ENCODE assay signal across 8 cellular contexts in the genomic region with DNA sequence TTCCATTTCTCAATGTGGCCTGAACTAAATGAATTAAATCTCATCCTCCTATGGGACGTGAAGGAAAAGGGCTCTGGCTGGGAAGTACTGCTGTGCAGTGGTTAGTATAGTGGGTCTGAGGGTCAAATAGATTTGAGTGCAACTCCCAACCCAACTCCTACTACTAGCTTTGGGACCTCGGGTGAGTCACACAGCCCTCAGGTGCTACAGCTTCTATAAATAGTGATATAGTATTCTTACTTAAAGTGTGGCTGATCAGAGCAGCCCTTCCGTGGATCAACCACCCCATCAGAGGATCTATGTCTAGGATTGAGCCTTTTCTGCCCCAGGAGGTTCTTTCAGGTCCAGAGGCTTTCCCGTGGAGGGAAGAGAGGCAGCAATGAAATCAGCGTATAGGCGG. TPM values are rescaled to one million over a fixed set of nuclear protein-coding genes. Genes with fewer than 3 reads are reported as not detected.
A peak's percentile ranks its signal among the peaks of the same experiment; 100 is the strongest.
DNase-seq lines count a peak whose midpoint lies in the region; ATAC-seq and TF ChIP-seq lines count a peak whose summit lies in the region.

No MANE protein-coding gene starts in this region.

- intact Hi-C loops in MCF 10A (cut with micrococcal nuclease): loop anchor here (1.0 to 10.0 kb wide), 6 partner anchors 111 to 689 kb away; no protein-coding TSS in a partner anchor

- no peak for ATAC-seq in stimulated activated naive CD8-positive, alpha-beta T cell treated with anti-CD3 and anti-CD28 coated beads, Interleukin-15, Interleukin-2, amounts not matched to agents 100 U/mL and 50 U/mL, for 24 hours
- ATAC-seq in HG02884 (IDR thresholded peaks at IDR 0.05; ENCODE audit: unreplicated experiment): no peak

- peaks cover 28% of the 10 kb centered on the region for H3K4me1 Mint-ChIP-seq in stimulated activated naive CD8-positive, alpha-beta T cell treated with anti-CD3 and anti-CD28 coated beads, Interleukin-15, Interleukin-2, amounts not matched to agents 100 ng/mL and 50 ng/mL, for 24 hours (ENCODE audit: low read depth)
- H3K4me1 Mint-ChIP-seq in MCF 10A (ENCODE audit: insufficient read depth, unreplicated experiment): peaks cover 36% of the 10 kb centered on the region
- peaks cover 11% of the 10 kb centered on the region for H3K4me1 Mint-ChIP-seq in mesothelial cell of epicardium

- H3K4me3 Mint-ChIP-seq in stimulated activated naive CD8-positive, alpha-beta T cell treated with anti-CD3 and anti-CD28 coated beads, Interleukin-15, Interleukin-2, amounts not matched to agents 100 ng/mL and 50 ng/mL, for 24 hours: peak overlapping the region; percentile 88
- H3K4me3 Mint-ChIP-seq in MCF 10A (ENCODE audit: unreplicated experiment): peak overlapping the region; percentile 88
- peak overlapping the region; percentile 91 for H3K4me3 Mint-ChIP-seq in mesothelial cell of epicardium

- no peak overlapping the region for H3K27ac Mint-ChIP-seq in stimulated activated naive CD8-positive, alpha-beta T cell treated with anti-CD3 and anti-CD28 coated beads, Interleukin-15, Interleukin-2, amounts not matched to agents 100 ng/mL and 50 ng/mL, for 24 hours
- H3K27ac Mint-ChIP-seq in MCF 10A (ENCODE audit: low read depth, unreplicated experiment) (peak overlapping the region; percentile 74), mesothelial cell of epicardium (peak overlapping the region; percentile 89)

- POLR2A ChIA-PET in MCF 10A (lab: Yijun Ruan, JAX): interaction anchor here (0.6 to 1.2 kb wide), 5 partner anchors 15 to 168 kb away, joined by 3 to 4 read pairs (median 3); no protein-coding TSS in a partner anchor

- TF ChIP-seq CTCF in MCF 10A (IDR thresholded peaks at IDR 0.05; ENCODE audit: unreplicated experiment) (no peak), mesothelial cell of epicardium (IDR thresholded peaks at IDR 0.05; ENCODE audit: unreplicated experiment) (no peak)

- BruUV-seq in MCF 10A (replicated peaks; lab: Mats Ljungman, UMichigan): no TSS peak

- CTCF ChIA-PET in MCF 10A (lab: Yijun Ruan, JAX): interaction anchor here (0.5 to 2.4 kb wide), 8 partner anchors 9 to 281 kb away, joined by 3 to 9 read pairs (median 4); no protein-coding TSS in a partner anchor

- no peak for DNase-seq in stimulated activated naive CD8-positive, alpha-beta T cell treated with anti-CD3 and anti-CD28 coated beads, Interleukin-15, Interleukin-2, amounts not matched to agents 100 U/mL and 50 U/mL, for 24 hours
- DNase-seq in MCF 10A (ENCODE audit: unreplicated experiment) (peak; percentile 47), mesothelial cell of epicardium (ENCODE audit: low spot score in 2 of 2, unreplicated experiment in 2 of 2) (no peak), NCI-H1105 treated with DMSO at 0.1 percent for 48 hours (lab: John Stamatoyannopoulos, UW) (no peak), SHP77 (lab: John Stamatoyannopoulos, UW) (no peak), UCSD-AML1 (lab: John Stamatoyannopoulos, UW; ENCODE audit: unreplicated experiment) (no peak)

- H3K9me3 Mint-ChIP-seq in stimulated activated naive CD8-positive, alpha-beta T cell treated with anti-CD3 and anti-CD28 coated beads, Interleukin-15, Interleukin-2, amounts not matched to agents 100 ng/mL and 50 ng/mL, for 24 hours: no peaks in the 10 kb centered on the region
- H3K9me3 Mint-ChIP-seq in MCF 10A (ENCODE audit: unreplicated experiment) (no peaks in the 10 kb centered on the region), mesothelial cell of epicardium (no peaks in the 10 kb centered on the region)

- H3K36me3 Mint-ChIP-seq in stimulated activated naive CD8-positive, alpha-beta T cell treated with anti-CD3 and anti-CD28 coated beads, Interleukin-15, Interleukin-2, amounts not matched to agents 100 ng/mL and 50 ng/mL, for 24 hours (ENCODE audit: low read depth): no peaks in the 10 kb centered on the region
- H3K36me3 Mint-ChIP-seq in MCF 10A (ENCODE audit: insufficient read depth, unreplicated experiment) (no peaks in the 10 kb centered on the region), mesothelial cell of epicardium (no peaks in the 10 kb centered on the region)

- H3K27me3 Mint-ChIP-seq in stimulated activated naive CD8-positive, alpha-beta T cell treated with anti-CD3 and anti-CD28 coated beads, Interleukin-15, Interleukin-2, amounts not matched to agents 100 ng/mL and 50 ng/mL, for 24 hours: peaks cover 48% of the 10 kb centered on the region
- H3K27me3 Mint-ChIP-seq in MCF 10A (ENCODE audit: insufficient read depth, unreplicated experiment): no peaks in the 10 kb centered on the region
- H3K27me3 Mint-ChIP-seq in mesothelial cell of epicardium (ENCODE audit: low read depth): peaks cover 34% of the 10 kb centered on the region

RNA-seq across cellular contexts. Expression of gene UST, which starts 0.9 kb away (rescaled TPM):
- total RNA-seq in MCF 10A (2022) (10.0 and 10.8 TPM in 2 replicates), mesothelial cell of epicardium (5.9 to 6.6 TPM (median 6.3 TPM) in 3 replicates)
